In genomic region chr20:61520076-61520639, GRCh38 we compare ENCODE assay signal across 1 cellular context.
TF ChIP-seq lines count a peak whose summit lies in the region.

No MANE protein-coding gene starts in this region.

TF ChIP-seq in H1, 55 proteins besides CTCF, POLR2A, EP300 and RAD21 (continued from another document):
- TF ChIP-seq RNF2 (IDR thresholded peaks at IDR 0.05; ENCODE audit: borderline replicate concordance, low read depth, low read length, missing control alignments, poor library complexity, severe bottlenecking): no peak
- no peak for TF ChIP-seq HDAC6 (IDR thresholded peaks at IDR 0.05; ENCODE audit: low read depth, low read length)
- no peak for TF ChIP-seq BRCA1 (IDR thresholded peaks at IDR 0.05; ENCODE audit: low read depth, low read length)
- TF ChIP-seq GABPA (IDR thresholded peaks at IDR 0.05; ENCODE audit: borderline replicate concordance, insufficient read depth, low read length): no peak
- TF ChIP-seq FOSL1 (IDR thresholded peaks at IDR 0.05; ENCODE audit: insufficient read depth, low read depth, low read length): no peak
- TF ChIP-seq RXRA (IDR thresholded peaks at IDR 0.05; ENCODE audit: insufficient read depth, low read depth, low read length): no peak
- TF ChIP-seq EGR1 (IDR thresholded peaks at IDR 0.05; ENCODE audit: borderline replicate concordance, low read depth, low read length): no peak
- no peak for TF ChIP-seq SP2 (IDR thresholded peaks at IDR 0.05; ENCODE audit: low read length)
- TF ChIP-seq SIX5 (IDR thresholded peaks at IDR 0.05; ENCODE audit: low read depth, low read length): no peak
